ENCODE assay signal across 1 cellular context in the genomic region with DNA sequence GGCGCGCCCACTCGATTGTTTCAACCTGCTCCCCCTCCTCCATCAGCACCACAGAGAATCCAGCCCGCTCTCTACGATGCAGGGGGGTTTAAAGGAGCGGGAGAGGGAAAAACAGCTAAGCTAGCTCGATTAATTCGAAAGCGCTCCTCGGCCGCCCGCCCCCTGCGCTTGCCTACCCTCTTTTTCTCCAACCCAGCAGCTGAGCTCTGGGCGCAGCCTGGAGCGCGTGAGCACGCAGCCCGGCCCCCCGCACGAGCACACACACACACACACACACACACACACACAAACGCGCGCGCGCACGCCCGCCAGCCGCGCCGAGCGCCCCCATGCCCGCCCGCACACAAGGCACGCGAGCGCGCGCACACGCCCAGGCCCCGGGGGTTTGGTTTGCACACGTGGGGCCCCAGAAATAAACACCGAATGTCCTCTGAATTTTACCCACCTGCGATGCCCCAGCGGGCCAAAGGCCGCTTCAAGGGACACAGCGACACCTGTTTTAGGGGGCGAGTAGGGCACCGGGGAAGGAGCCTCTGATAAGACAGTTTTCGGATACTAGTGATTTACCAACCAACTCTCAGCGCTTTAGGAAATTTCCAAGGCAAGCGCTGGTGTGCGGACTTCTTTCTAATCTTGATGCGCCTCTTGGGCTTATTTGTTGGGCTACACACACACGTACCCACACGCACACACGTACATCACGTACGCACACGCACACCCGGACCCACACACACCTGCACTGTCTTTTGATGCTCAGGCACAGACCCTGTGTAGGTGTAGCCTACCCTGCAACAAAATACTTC.
TF ChIP-seq lines count a peak whose summit lies in the region.

No MANE protein-coding gene starts in this region.

TF ChIP-seq in GM23338, 12 proteins besides CTCF, POLR2A, EP300 and RAD21 (continued from another document):
- TF ChIP-seq ETS1 (IDR thresholded peaks at IDR 0.05): no peak
- TF ChIP-seq EZH2 (IDR thresholded peaks at IDR 0.05; ENCODE audit: low read depth, unreplicated experiment): no peak
- no peak for TF ChIP-seq ZNF114 (CRISPR knock-in tag; IDR thresholded peaks at IDR 0.05)
- TF ChIP-seq STAT1 (IDR thresholded peaks at IDR 0.05; ENCODE audit: unreplicated experiment): no peak
- TF ChIP-seq, protein P1, sequence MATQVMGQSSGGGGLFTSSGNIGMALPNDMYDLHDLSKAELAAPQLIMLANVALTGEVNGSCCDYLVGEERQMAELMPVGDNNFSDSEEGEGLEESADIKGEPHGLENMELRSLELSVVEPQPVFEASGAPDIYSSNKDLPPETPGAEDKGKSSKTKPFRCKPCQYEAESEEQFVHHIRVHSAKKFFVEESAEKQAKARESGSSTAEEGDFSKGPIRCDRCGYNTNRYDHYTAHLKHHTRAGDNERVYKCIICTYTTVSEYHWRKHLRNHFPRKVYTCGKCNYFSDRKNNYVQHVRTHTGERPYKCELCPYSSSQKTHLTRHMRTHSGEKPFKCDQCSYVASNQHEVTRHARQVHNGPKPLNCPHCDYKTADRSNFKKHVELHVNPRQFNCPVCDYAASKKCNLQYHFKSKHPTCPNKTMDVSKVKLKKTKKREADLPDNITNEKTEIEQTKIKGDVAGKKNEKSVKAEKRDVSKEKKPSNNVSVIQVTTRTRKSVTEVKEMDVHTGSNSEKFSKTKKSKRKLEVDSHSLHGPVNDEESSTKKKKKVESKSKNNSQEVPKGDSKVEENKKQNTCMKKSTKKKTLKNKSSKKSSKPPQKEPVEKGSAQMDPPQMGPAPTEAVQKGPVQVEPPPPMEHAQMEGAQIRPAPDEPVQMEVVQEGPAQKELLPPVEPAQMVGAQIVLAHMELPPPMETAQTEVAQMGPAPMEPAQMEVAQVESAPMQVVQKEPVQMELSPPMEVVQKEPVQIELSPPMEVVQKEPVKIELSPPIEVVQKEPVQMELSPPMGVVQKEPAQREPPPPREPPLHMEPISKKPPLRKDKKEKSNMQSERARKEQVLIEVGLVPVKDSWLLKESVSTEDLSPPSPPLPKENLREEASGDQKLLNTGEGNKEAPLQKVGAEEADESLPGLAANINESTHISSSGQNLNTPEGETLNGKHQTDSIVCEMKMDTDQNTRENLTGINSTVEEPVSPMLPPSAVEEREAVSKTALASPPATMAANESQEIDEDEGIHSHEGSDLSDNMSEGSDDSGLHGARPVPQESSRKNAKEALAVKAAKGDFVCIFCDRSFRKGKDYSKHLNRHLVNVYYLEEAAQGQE (IDR thresholded peaks at IDR 0.05; ENCODE audit: unreplicated experiment): no peak
- no peak for TF ChIP-seq CREB1 (CRISPR knock-in tag; IDR thresholded peaks at IDR 0.05; ENCODE audit: low read depth)
- TF ChIP-seq POLR2AphosphoS5 (IDR thresholded peaks at IDR 0.05; ENCODE audit: low read depth): no peak
- no peak for TF ChIP-seq NANOG (IDR thresholded peaks at IDR 0.05; ENCODE audit: borderline replicate concordance)
- no peak for TF ChIP-seq ZNF331 (CRISPR knock-in tag; IDR thresholded peaks at IDR 0.05; ENCODE audit: low read depth)
- no peak for TF ChIP-seq EZH2phosphoT487 (IDR thresholded peaks at IDR 0.05; ENCODE audit: unreplicated experiment)
